Comparison of ENCODE assay signal across 12 cellular contexts in the genomic region with DNA sequence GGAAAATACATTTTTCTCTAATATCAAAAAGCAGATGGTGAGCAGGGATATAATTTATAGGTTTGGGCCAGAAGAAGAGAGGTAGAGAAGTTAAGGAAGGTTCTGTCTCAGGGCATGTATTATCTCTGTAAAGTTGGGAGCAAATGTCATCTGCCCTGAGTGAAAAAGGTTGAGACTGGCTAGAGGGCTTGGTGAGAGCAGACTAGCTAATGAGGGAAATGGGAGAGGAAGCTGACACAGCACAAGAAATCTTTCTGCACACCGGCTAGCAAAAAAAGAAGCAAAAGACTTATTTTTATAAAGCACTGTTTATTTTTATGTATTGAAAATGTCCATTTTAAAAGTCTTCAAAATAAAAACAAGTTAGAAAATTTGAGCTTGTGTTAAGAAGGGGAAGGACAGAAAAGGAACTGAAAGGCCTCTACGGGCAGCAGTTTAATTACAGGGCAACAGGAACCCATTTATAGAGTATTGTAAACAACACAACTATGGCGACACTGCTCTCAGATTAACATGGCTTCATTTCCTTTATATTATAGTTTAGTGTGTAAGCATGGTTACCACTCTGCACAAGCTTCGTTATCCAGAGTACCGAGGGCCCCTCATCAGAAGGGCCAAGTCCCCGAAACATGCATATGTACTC. TPM values are rescaled to one million over a fixed set of nuclear protein-coding genes. Genes with fewer than 3 reads are reported as not detected.
DNase-seq lines count a peak whose midpoint lies in the region; ATAC-seq and TF ChIP-seq lines count a peak whose summit lies in the region.
"Had no signal": no experiment of that assay in that cellular context is flagged by ENCODE, and none has a peak within 500 bp of the region (broad histone marks: within the 10 kb centered on the region; RNA-seq: fewer than 3 reads in every experiment).

No MANE protein-coding gene starts in this region.

- WGBS in lower leg skin, 2 donors: 85 to 86% methylated on average over 6 of the region's 6 CpGs

- H3K4me3 ChIP-seq in DOHH2 (ENCODE audit: low read length) (no peak overlapping the region; the same call in 1 of the 2 replicates), lower leg skin (ENCODE audit: low read depth, poor library complexity, severe bottlenecking) (no peak overlapping the region)
- H3K4me3 ChIP-seq: ascending aorta, SK-N-MC had no signal

- peaks cover 57% of the 10 kb centered on the region for H3K36me3 Mint-ChIP-seq in T-cell

- intact Hi-C loops in posterior vena cava (cut with DNase I): no loop called here
- intact Hi-C loops in lower leg skin (cut with DNase I; ENCODE audit: low total_unique reads): no loop called here

- H3K27me3 Mint-ChIP-seq in T-cell: peaks cover 0 to 12% of the 10 kb centered on the region in 2 donors
- H3K27me3 Mint-ChIP-seq: activated CD8-positive, alpha-beta T cell treated with anti-CD3 and anti-CD28 coated beads for 36 hours had no signal

- H3K4me1 Mint-ChIP-seq in T-cell: peaks cover 54 to 81% (median 64%) of the 10 kb centered on the region in 3 donors

- no peaks in the 10 kb centered on the region for H3K9me3 ChIP-seq in DOHH2 (ENCODE audit: control insufficient read depth, insufficient read depth, low read length)
- H3K9me3 ChIP-seq: ascending aorta had no signal

- no peak for TF ChIP-seq POLR2A in lower leg skin (IDR thresholded peaks at IDR 0.05)

- POLR2A ChIA-PET in T-cell (lab: Charles Lee): interaction anchor here in 1 of 2 donors (1.3 kb wide), 1 partner anchor 39 kb away, joined by 4 read pairs; no protein-coding TSS in a partner anchor

- no peak overlapping the region for H3K27ac ChIP-seq in DOHH2 (ENCODE audit: low read depth, low read length)
- H3K27ac ChIP-seq: ascending aorta, SK-N-MC had no signal

- no peak for TF ChIP-seq CTCF in DOHH2 (IDR thresholded peaks at IDR 0.05; ENCODE audit: low read depth, low read length, poor library complexity, severe bottlenecking)
- no peak for TF ChIP-seq CTCF in lower leg skin (IDR thresholded peaks at IDR 0.05)

- no peaks in the 10 kb centered on the region for H3K27me3 ChIP-seq in DOHH2 (ENCODE audit: control insufficient read depth, low read length)
- H3K27me3 ChIP-seq: ascending aorta had no signal

- H3K4me2 ChIP-seq in DOHH2 (ENCODE audit: low read length): peak overlapping the region; percentile 19; the same call in 1 of the 2 replicates

- no peaks in the 10 kb centered on the region for H3K9me2 ChIP-seq in DOHH2 (replicated peaks; ENCODE audit: control insufficient read depth, low read length)

- H3K36me3 ChIP-seq in DOHH2 (ENCODE audit: control insufficient read depth, low read length): peaks cover 30% of the 10 kb centered on the region

- no peaks in the 10 kb centered on the region for H4K20me1 ChIP-seq in DOHH2 (ENCODE audit: control insufficient read depth, insufficient read depth, low read depth, low read length)

- CTCF ChIA-PET in T-cell (lab: Charles Lee): no interaction called here

- peak overlapping the region in 2 of 3 donors; percentile 1 to 24 for H3K4me3 Mint-ChIP-seq in T-cell
- H3K4me3 Mint-ChIP-seq: activated CD8-positive, alpha-beta T cell treated with anti-CD3 and anti-CD28 coated beads for 36 hours had no signal

- DNase-seq in T-cell (no peak), posterior vena cava (ENCODE audit: low spot score) (no peak), NCI-H526 (lab: John Stamatoyannopoulos, UW) (no peak), lower leg skin (ENCODE audit: low spot score in 2 of 2) (no peak)
- DNase-seq: activated CD8-positive, alpha-beta T cell treated with anti-CD3 and anti-CD28 coated beads for 36 hours had no signal

- no peaks in the 10 kb centered on the region for H3K9me3 Mint-ChIP-seq in T-cell

- no peaks in the 10 kb centered on the region for H3K79me2 ChIP-seq in DOHH2 (ENCODE audit: control insufficient read depth, low read length)

- no peaks in the 10 kb centered on the region for H3F3A ChIP-seq in DOHH2 (ENCODE audit: control insufficient read depth, insufficient read depth)

- H3K27ac Mint-ChIP-seq in T-cell: peak overlapping the region; percentile 79 to 90
- H3K27ac Mint-ChIP-seq: activated CD8-positive, alpha-beta T cell treated with anti-CD3 and anti-CD28 coated beads for 36 hours had no signal

- peaks cover 21% of the 10 kb centered on the region for H3K4me1 ChIP-seq in DOHH2 (ENCODE audit: control insufficient read depth, low read length)
- H3K4me1 ChIP-seq: ascending aorta had no signal

- ATAC-seq in GM19397 (IDR thresholded peaks at IDR 0.05; ENCODE audit: unreplicated experiment) (peak; percentile 74), HG03039 (IDR thresholded peaks at IDR 0.05; ENCODE audit: unreplicated experiment) (peak; percentile 60), T-cell (replicated peaks in 1 of 4) (no peak), GM18873 (IDR thresholded peaks at IDR 0.05; ENCODE audit: low FRiP score, unreplicated experiment) (no peak)
- ATAC-seq: activated CD8-positive, alpha-beta T cell treated with anti-CD3 and anti-CD28 coated beads for 36 hours had no signal

RNA-seq across cellular contexts. Expression of a gene that starts 17.4 kb away (rescaled TPM):
- 10 to 100 TPM; 23.8 to 38.4 (median 37.1) TPM for total RNA-seq in T-cell
- total RNA-seq in posterior vena cava: not detected
- total RNA-seq in lower leg skin: not detected
- total RNA-seq: ascending aorta, skeletal muscle tissue had no signal

Comparison
In these comparisons a context has a peak if more than half of its experiments do, and no peak if none do; other contexts are left out.
1. ATAC-seq: peak in GM19397 (single experiment) and HG03039 (single experiment); none in T-cell (0 of 4) and GM18873 (single experiment).
2. RNA of a gene that starts 17.4 kb away (total RNA-seq): 23.8 to 38.4 TPM in T-cell; not detected in posterior vena cava and not detected in lower leg skin; every median in the first group is over 10 times any median in the second.